ENCODE assay signal across 8 cellular contexts in the genomic region with DNA sequence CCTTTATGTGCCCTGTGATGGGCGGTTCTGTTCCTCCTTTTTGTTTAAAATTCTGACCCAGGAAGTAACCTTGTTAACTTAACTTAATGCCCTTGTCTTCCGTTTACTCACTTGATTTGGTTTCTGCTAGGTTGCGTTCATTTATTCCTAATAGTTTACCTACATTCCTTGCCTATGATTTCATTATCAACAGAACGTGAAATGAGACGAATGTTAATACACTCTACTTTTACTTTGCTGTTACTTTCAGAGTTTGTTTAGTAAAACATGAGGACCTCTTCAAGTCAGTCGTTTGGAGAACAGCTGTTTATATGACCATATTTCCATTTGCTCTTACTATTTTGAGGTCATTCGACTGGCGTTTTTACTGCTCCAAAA. TPM values are rescaled to one million over a fixed set of nuclear protein-coding genes. Genes with fewer than 3 reads are reported as not detected.
DNase-seq lines count a peak whose midpoint lies in the region; ATAC-seq lines count a peak whose summit lies in the region.

No MANE protein-coding gene starts in this region.

- DNase-seq in NOMO-1 treated with DMSO at 0.1 percent for 48 hours (lab: John Stamatoyannopoulos, UW; ENCODE audit: unreplicated experiment) (peak; percentile 32), NOMO-1 treated with dmso at 0.1 percent for 144 hours (lab: John Stamatoyannopoulos, UW; ENCODE audit: unreplicated experiment) (no peak), NCI-H2196 treated with DMSO at 0.1 percent for 48 hours (lab: John Stamatoyannopoulos, UW; ENCODE audit: unreplicated experiment) (no peak), ureter (ENCODE audit: low spot score) (no peak)
- no peak for DNase-seq in activated CD4-positive, alpha-beta memory T cell treated with anti-CD3 and anti-CD28 coated beads for 36 hours
- no peak for DNase-seq in stimulated activated naive B cell treated with anti-CD40 and anti-IgM and Interleukin-4, amounts not matched to agents 10 μg/mL and 1 μg/mL and 100 μg/mL, for 72 hours

- peaks cover 16% of the 10 kb centered on the region for H3K36me3 Mint-ChIP-seq in activated CD4-positive, alpha-beta memory T cell treated with anti-CD3 and anti-CD28 coated beads for 36 hours
- peaks cover 6% of the 10 kb centered on the region in 2 donors for H3K36me3 Mint-ChIP-seq in stimulated activated naive B cell treated with anti-CD40 and anti-IgM and Interleukin-4, amounts not matched to agents 10 μg/mL and 1 μg/mL and 100 μg/mL, for 72 hours

- ATAC-seq in stimulated activated naive B cell treated with anti-CD40 and anti-IgM and Interleukin-4, amounts not matched to agents 10 μg/mL and 1 μg/mL and 100 μg/mL, for 72 hours (replicated peaks): no peak
- ATAC-seq in GM21390 (IDR thresholded peaks at IDR 0.05; ENCODE audit: unreplicated experiment): no peak

- H3K4me1 Mint-ChIP-seq in activated CD4-positive, alpha-beta memory T cell treated with anti-CD3 and anti-CD28 coated beads for 36 hours (ENCODE audit: low read depth): peaks cover 15% of the 10 kb centered on the region
- peaks cover 13 to 31% of the 10 kb centered on the region in 2 donors for H3K4me1 Mint-ChIP-seq in stimulated activated naive B cell treated with anti-CD40 and anti-IgM and Interleukin-4, amounts not matched to agents 10 μg/mL and 1 μg/mL and 100 μg/mL, for 72 hours

- H3K9me3 Mint-ChIP-seq in activated CD4-positive, alpha-beta memory T cell treated with anti-CD3 and anti-CD28 coated beads for 36 hours: no peaks in the 10 kb centered on the region
- no peaks in the 10 kb centered on the region for H3K9me3 Mint-ChIP-seq in stimulated activated naive B cell treated with anti-CD40 and anti-IgM and Interleukin-4, amounts not matched to agents 10 μg/mL and 1 μg/mL and 100 μg/mL, for 72 hours

- POLR2A ChIA-PET in activated CD4-positive, alpha-beta memory T cell treated with anti-CD3 and anti-CD28 coated beads for 36 hours (lab: Charles Lee): interaction anchor here (1.3 to 1.8 kb wide), 5 partner anchors 26 to 615 kb away, joined by 3 to 7 read pairs (median 6); a partner anchor contains a TSS

- H3K4me3 ChIP-seq in iPS-11a (ENCODE audit: low read depth, low read length): peak overlapping the region; percentile 93

- intact Hi-C loops in activated CD4-positive, alpha-beta memory T cell treated with anti-CD3 and anti-CD28 coated beads for 36 hours (cut with micrococcal nuclease): loop anchor here (1.0 to 10.0 kb wide), 7 partner anchors 45 to 615 kb away; a partner anchor contains a TSS

- H3K27me3 Mint-ChIP-seq in activated CD4-positive, alpha-beta memory T cell treated with anti-CD3 and anti-CD28 coated beads for 36 hours: peaks cover 3% of the 10 kb centered on the region
- no peaks in the 10 kb centered on the region for H3K27me3 Mint-ChIP-seq in stimulated activated naive B cell treated with anti-CD40 and anti-IgM and Interleukin-4, amounts not matched to agents 10 μg/mL and 1 μg/mL and 100 μg/mL, for 72 hours

- peak overlapping the region; percentile 92 for H3K27ac Mint-ChIP-seq in activated CD4-positive, alpha-beta memory T cell treated with anti-CD3 and anti-CD28 coated beads for 36 hours
- peak overlapping the region; percentile 97 for H3K27ac Mint-ChIP-seq in stimulated activated naive B cell treated with anti-CD40 and anti-IgM and Interleukin-4, amounts not matched to agents 10 μg/mL and 1 μg/mL and 100 μg/mL, for 72 hours

- CTCF ChIA-PET in activated CD4-positive, alpha-beta memory T cell treated with anti-CD3 and anti-CD28 coated beads for 36 hours (lab: Charles Lee): interaction anchor here (1.0 to 1.4 kb wide), 2 partner anchors 9 to 18 kb away, joined by 3 read pairs; no protein-coding TSS in a partner anchor

- H3K4me3 Mint-ChIP-seq in activated CD4-positive, alpha-beta memory T cell treated with anti-CD3 and anti-CD28 coated beads for 36 hours: peak overlapping the region; percentile 96
- peak overlapping the region; percentile 96 for H3K4me3 Mint-ChIP-seq in stimulated activated naive B cell treated with anti-CD40 and anti-IgM and Interleukin-4, amounts not matched to agents 10 μg/mL and 1 μg/mL and 100 μg/mL, for 72 hours

RNA-seq across cellular contexts. Expression of a gene that starts 0.7 kb away (rescaled TPM):
- total RNA-seq in activated CD4-positive, alpha-beta memory T cell treated with anti-CD3 and anti-CD28 coated beads for 36 hours: 10 to 100 TPM; 31.0 to 34.0 TPM
- 38.8 TPM for total RNA-seq in ureter

RNA-seq across cellular contexts. Expression of a gene that starts 44.0 kb away (rescaled TPM):
- 10 to 100 TPM; 90.3 to 92.5 TPM for total RNA-seq in activated CD4-positive, alpha-beta memory T cell treated with anti-CD3 and anti-CD28 coated beads for 36 hours
- 53.1 TPM for total RNA-seq in ureter
